18 cellular contexts compared by ENCODE assay signal in the genomic region with DNA sequence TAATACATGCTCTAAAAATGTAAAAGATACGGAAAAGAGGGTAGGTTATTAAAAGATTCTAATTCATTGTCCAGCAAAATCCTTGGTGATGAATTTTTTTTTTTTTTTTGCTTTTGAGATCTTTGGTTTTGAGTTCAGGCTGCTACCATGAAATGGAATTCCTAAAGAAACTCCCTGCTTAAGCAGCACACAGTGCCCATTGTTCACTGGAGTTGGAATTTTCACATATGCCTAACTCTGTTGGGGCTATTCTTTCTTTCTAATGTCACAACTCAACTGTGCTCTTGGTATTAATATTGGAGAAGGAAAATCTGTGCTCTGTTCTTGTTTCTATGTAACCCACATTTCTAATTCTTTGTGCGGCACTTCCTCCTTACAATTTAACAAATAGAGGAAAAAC. TPM values are rescaled to one million over a fixed set of nuclear protein-coding genes. Genes with fewer than 3 reads are reported as not detected.
DNase-seq lines count a peak whose midpoint lies in the region; ATAC-seq and TF ChIP-seq lines count a peak whose summit lies in the region.
"Had no signal": no experiment of that assay in that cellular context is flagged by ENCODE, and none has a peak within 500 bp of the region (broad histone marks: within the 10 kb centered on the region; RNA-seq: fewer than 3 reads in every experiment).

No MANE protein-coding gene starts in this region.

- intact Hi-C loops in natural killer cell (cut with micrococcal nuclease): no loop called here

- no peaks in the 10 kb centered on the region for H3K27me3 Mint-ChIP-seq in natural killer cell (ENCODE audit: low read depth in 2 of 2)
- no peaks in the 10 kb centered on the region for H3K27me3 Mint-ChIP-seq in natural killer cell treated with Interleukin-12 subunit alpha and Interleukin-12 subunit beta and Interleukin-15 and Interleukin-18, amount 100 ng/mL, for 72 hours
- H3K27me3 Mint-ChIP-seq: activated CD4-positive, alpha-beta T cell treated with anti-CD3 and anti-CD28 coated beads, Interleukin-2, amount 10 ng/mL, durations not matched to agents 7 days and 5 days; activated naive CD8-positive, alpha-beta T cell treated with anti-CD3 and anti-CD28 coated beads, Interleukin-2, amount 10 ng/mL, durations not matched to agents 7 days and 5 days; activated T-helper 17 cell treated with anti-CD3 and anti-CD28 coated beads, Interleukin-2, amount 50 U/mL, for 72 hours; naive B cell had no signal

- H3K9me3 Mint-ChIP-seq in natural killer cell: no peaks in the 10 kb centered on the region
- no peaks in the 10 kb centered on the region for H3K9me3 Mint-ChIP-seq in natural killer cell treated with Interleukin-12 subunit alpha and Interleukin-12 subunit beta and Interleukin-15 and Interleukin-18, amount 100 ng/mL, for 72 hours
- H3K9me3 Mint-ChIP-seq: activated CD4-positive, alpha-beta T cell treated with anti-CD3 and anti-CD28 coated beads, Interleukin-2, amount 10 ng/mL, durations not matched to agents 7 days and 5 days; activated naive CD8-positive, alpha-beta T cell treated with anti-CD3 and anti-CD28 coated beads, Interleukin-2, amount 10 ng/mL, durations not matched to agents 7 days and 5 days; activated T-helper 17 cell treated with anti-CD3 and anti-CD28 coated beads, Interleukin-2, amount 50 U/mL, for 72 hours; naive B cell had no signal

- H3K27ac Mint-ChIP-seq in natural killer cell: peak overlapping the region; percentile 53 to 56
- H3K27ac Mint-ChIP-seq in natural killer cell treated with Interleukin-12 subunit alpha and Interleukin-12 subunit beta and Interleukin-15 and Interleukin-18, amount 100 ng/mL, for 72 hours: peak overlapping the region in 1 of 2 donors; percentile 43
- H3K27ac Mint-ChIP-seq: activated CD4-positive, alpha-beta T cell treated with anti-CD3 and anti-CD28 coated beads, Interleukin-2, amount 10 ng/mL, durations not matched to agents 7 days and 5 days; activated naive CD8-positive, alpha-beta T cell treated with anti-CD3 and anti-CD28 coated beads, Interleukin-2, amount 10 ng/mL, durations not matched to agents 7 days and 5 days; activated T-helper 17 cell treated with anti-CD3 and anti-CD28 coated beads, Interleukin-2, amount 50 U/mL, for 72 hours had no signal

- H3K36me3 ChIP-seq in SK-N-MC (ENCODE audit: insufficient read depth, low read length): peaks cover 80% of the 10 kb centered on the region

- H3K4me1 Mint-ChIP-seq in natural killer cell: peaks cover 25 to 38% of the 10 kb centered on the region in 2 donors
- H3K4me1 Mint-ChIP-seq in natural killer cell treated with Interleukin-12 subunit alpha and Interleukin-12 subunit beta and Interleukin-15 and Interleukin-18, amount 100 ng/mL, for 72 hours (ENCODE audit: low read depth in 2 of 2): peaks cover 20 to 21% of the 10 kb centered on the region in 2 donors

- ATAC-seq in natural killer cell (no peak), GM21723 (IDR thresholded peaks at IDR 0.05; ENCODE audit: unreplicated experiment) (no peak)
- no peak for ATAC-seq in natural killer cell treated with Interleukin-12 subunit alpha and Interleukin-12 subunit beta and Interleukin-15 and Interleukin-18, amount 100 ng/mL, for 72 hours
- ATAC-seq: activated T-helper 17 cell treated with anti-CD3 and anti-CD28 coated beads, Interleukin-2, amount 50 U/mL, for 72 hours; SK-N-SH treated with all-trans-retinoic acid at 6 μM for 48 hours; upper lobe of right lung had no signal

- no peaks in the 10 kb centered on the region for H3K36me3 Mint-ChIP-seq in natural killer cell
- H3K36me3 Mint-ChIP-seq in natural killer cell treated with Interleukin-12 subunit alpha and Interleukin-12 subunit beta and Interleukin-15 and Interleukin-18, amount 100 ng/mL, for 72 hours: no peaks in the 10 kb centered on the region
- H3K36me3 Mint-ChIP-seq: naive B cell had no signal

- H3K9ac ChIP-seq in SK-N-MC (ENCODE audit: insufficient read length): no peak overlapping the region

- no peaks in the 10 kb centered on the region for H3K9me3 ChIP-seq in SK-N-MC (ENCODE audit: low read depth, low read length)
- H3K9me3 ChIP-seq: upper lobe of right lung had no signal

- no peak for DNase-seq in natural killer cell
- DNase-seq in natural killer cell treated with Interleukin-12 subunit alpha and Interleukin-12 subunit beta and Interleukin-15 and Interleukin-18, amount 100 ng/mL, for 72 hours (ENCODE audit: low spot score): no peak
- DNase-seq in SK-N-MC (ENCODE audit: low read depth, low spot score): no peak
- peak; percentile 31 for DNase-seq in globus pallidus (ENCODE audit: low spot score)
- DNase-seq in DMS153 treated with DMSO at 0.1 percent for 48 hours (lab: John Stamatoyannopoulos, UW; ENCODE audit: unreplicated experiment): no peak
- no peak for DNase-seq in germinal center (ENCODE audit: low spot score)
- DNase-seq: activated CD4-positive, alpha-beta T cell treated with anti-CD3 and anti-CD28 coated beads, Interleukin-2, amount 10 ng/mL, durations not matched to agents 7 days and 5 days; activated naive CD8-positive, alpha-beta T cell treated with anti-CD3 and anti-CD28 coated beads, Interleukin-2, amount 10 ng/mL, durations not matched to agents 7 days and 5 days; C1 segment of cervical spinal cord; mesendoderm; naive B cell; NCI-H446 treated with DMSO at 0.1 percent for 48 hours; NCI-H82; stimulated activated CD4-positive, alpha-beta T cell treated with anti-CD3 and anti-CD28 coated beads, Interleukin-2, amount 100 ng/mL, for 48 hours; upper lobe of right lung had no signal

- no peak for TF ChIP-seq CTCF in natural killer cell (IDR thresholded peaks at IDR 0.05)

- H3K4me3 ChIP-seq in SK-N-MC: no peak overlapping the region
- H3K4me3 ChIP-seq: upper lobe of right lung had no signal

- H3K4me3 Mint-ChIP-seq in natural killer cell: no peak overlapping the region
- no peak overlapping the region for H3K4me3 Mint-ChIP-seq in natural killer cell treated with Interleukin-12 subunit alpha and Interleukin-12 subunit beta and Interleukin-15 and Interleukin-18, amount 100 ng/mL, for 72 hours
- H3K4me3 Mint-ChIP-seq: activated CD4-positive, alpha-beta T cell treated with anti-CD3 and anti-CD28 coated beads, Interleukin-2, amount 10 ng/mL, durations not matched to agents 7 days and 5 days; activated naive CD8-positive, alpha-beta T cell treated with anti-CD3 and anti-CD28 coated beads, Interleukin-2, amount 10 ng/mL, durations not matched to agents 7 days and 5 days; activated T-helper 17 cell treated with anti-CD3 and anti-CD28 coated beads, Interleukin-2, amount 50 U/mL, for 72 hours; naive B cell had no signal

- peak overlapping the region; percentile 47 for H3K27ac ChIP-seq in SK-N-MC
- H3K27ac ChIP-seq: upper lobe of right lung had no signal

RNA-seq across cellular contexts. Expression of gene MATR3, which starts 21.5 kb away (rescaled TPM):
- 100 to 1,000 TPM; 290 to 324 (median 297) TPM for total RNA-seq in natural killer cell
- total RNA-seq in natural killer cell treated with Interleukin-12 subunit alpha and Interleukin-12 subunit beta and Interleukin-15 and Interleukin-18, amount 100 ng/mL, for 72 hours: 100 to 1,000 TPM; 206 to 229 TPM

RNA-seq across cellular contexts. Expression of gene PAIP2, which starts 26.6 kb away (rescaled TPM):
- total RNA-seq in natural killer cell: 100 to 1,000 TPM; 105 to 126 (median 110) TPM
- total RNA-seq in natural killer cell treated with Interleukin-12 subunit alpha and Interleukin-12 subunit beta and Interleukin-15 and Interleukin-18, amount 100 ng/mL, for 72 hours: 10 to 100 TPM; 38.1 to 77.5 TPM
